ENCODE assay signal across 8 cellular contexts in genomic region chr22:46738642-46738960, GRCh38. TPM values are rescaled to one million over a fixed set of nuclear protein-coding genes. Genes with fewer than 3 reads are reported as not detected.
DNase-seq lines count a peak whose midpoint lies in the region; ATAC-seq, FAIRE-seq and TF ChIP-seq lines count a peak whose summit lies in the region.

No MANE protein-coding gene starts in this region.

- peaks cover 33% of the 10 kb centered on the region for H3K4me1 ChIP-seq in A549
- peaks cover 47% of the 10 kb centered on the region for H3K4me1 ChIP-seq in muscle layer of colon (ENCODE audit: insufficient read depth, low read length)

- no peaks in the 10 kb centered on the region for H3K27me3 Mint-ChIP-seq in chondrocyte (ENCODE audit: low read depth)

- H3K9me3 ChIP-seq in A549 (no peaks in the 10 kb centered on the region), muscle layer of colon (ENCODE audit: low read length) (no peaks in the 10 kb centered on the region)

- no peak for TF ChIP-seq EP300 in A549 (IDR thresholded peaks at IDR 0.05)

- peaks cover 41% of the 10 kb centered on the region for H3K4me1 Mint-ChIP-seq in chondrocyte (ENCODE audit: low read depth)

- H3K4me3 ChIP-seq in A549 (peak overlapping the region; percentile 96), muscle layer of colon (ENCODE audit: low read depth in 1 of 2, low read length in 2 of 2) (peak overlapping the region; percentile 62 to 81)

- peak overlapping the region; percentile 94 to 99 for H3K27ac ChIP-seq in A549
- peak overlapping the region; percentile 85 for H3K27ac ChIP-seq in muscle layer of colon (ENCODE audit: low read depth, low read length)

- FAIRE-seq in A549 (lab: Jason Lieb, UNC), result no peak

- no peaks in the 10 kb centered on the region for H3K27me3 ChIP-seq in muscle layer of colon (ENCODE audit: control insufficient read depth in 1 of 2, insufficient read depth in 2 of 2, low read length in 2 of 2)

- peak overlapping the region; percentile 74 for H3K4me3 Mint-ChIP-seq in chondrocyte (ENCODE audit: unreplicated experiment)

- POLR2A ChIA-PET in A549 (lab: Yijun Ruan, JAX), result interaction anchor here (0.6 to 2.3 kb wide), 3 partner anchors 11 to 24 kb away, joined by 3 to 28 read pairs (median 3); partner anchors contain the start of gene TBC1D22A

- no peak for DNase-seq in A549 (ENCODE audit: low read depth in 1 of 2, low spot score in 1 of 2)
- DNase-seq in chondrocyte (ENCODE audit: low spot score), result no peak
- no peak for DNase-seq in activated effector memory CD4-positive, alpha-beta T cell treated with anti-CD3 and anti-CD28 coated beads, Interleukin-2, amount 50 U/mL, for 16 hours
- DNase-seq in DMS53 (lab: John Stamatoyannopoulos, UW), result no peak
- no peak for DNase-seq in HPDE6-E6E7 (ENCODE audit: extremely low spot score)
- DNase-seq in NCI-H2171 treated with DMSO at 0.1 percent for 48 hours (lab: John Stamatoyannopoulos, UW), result no peak

- peak overlapping the region; percentile 81 for H3K4me2 ChIP-seq in A549

- no peaks in the 10 kb centered on the region for H3K9me3 Mint-ChIP-seq in chondrocyte (ENCODE audit: low read depth)

- TF ChIP-seq CTCF in A549 (IDR thresholded peaks at IDR 0.05) (no peak), chondrocyte (IDR thresholded peaks at IDR 0.05) (no peak)

- ATAC-seq in A549 (no peak; a peak in 1 of 6 replicates), HG03520 (IDR thresholded peaks at IDR 0.05; ENCODE audit: unreplicated experiment) (peak; percentile 2)

- H3K36me3 ChIP-seq in muscle layer of colon (ENCODE audit: insufficient read depth, low read length), result no peaks in the 10 kb centered on the region

- no peak for TF ChIP-seq POLR2A in A549 (IDR thresholded peaks at IDR 0.05; ENCODE audit: low read length)

- CTCF ChIA-PET in A549 (lab: Yijun Ruan, JAX), result interaction anchor here (0.9 to 2.7 kb wide), 12 partner anchors 12 to 176 kb away, joined by 3 to 29 read pairs (median 7); partner anchors contain the start of gene TBC1D22A

- no peak overlapping the region for H3K27ac Mint-ChIP-seq in chondrocyte (ENCODE audit: unreplicated experiment)

- no peak for TF ChIP-seq RAD21 in A549 (conservative IDR thresholded peaks at IDR 0.05 in 1 of 2, IDR thresholded peaks at IDR 0.05 in 1 of 2)

- WGBS in A549 (ENCODE audit: missing lambda C conversion rate), result 0% methylated on average over 4 of the region's 14 CpGs

- H3K36me3 Mint-ChIP-seq in chondrocyte (ENCODE audit: low read depth), result no peaks in the 10 kb centered on the region

- H3K9ac ChIP-seq in muscle layer of colon (ENCODE audit: low read length), result no peak overlapping the region

TF ChIP-seq in A549, 52 proteins besides CTCF, POLR2A, EP300 and RAD21:
- TF ChIP-seq REST (IDR thresholded peaks at IDR 0.05) (no peak), CHD4 (IDR thresholded peaks at IDR 0.05; ENCODE audit: borderline replicate concordance) (no peak), JUN (IDR thresholded peaks at IDR 0.05) (no peak), TFCP2L1 (CRISPR knock-in tag; IDR thresholded peaks at IDR 0.05) (no peak), HOXA7 (CRISPR knock-in tag; IDR thresholded peaks at IDR 0.05) (no peak), RNF2 (IDR thresholded peaks at IDR 0.05; ENCODE audit: borderline replicate concordance, low read depth) (no peak), EHF (CRISPR knock-in tag; IDR thresholded peaks at IDR 0.05) (no peak), TP53 (CRISPR knock-in tag; IDR thresholded peaks at IDR 0.05) (no peak), CBX8 (IDR thresholded peaks at IDR 0.05) (no peak), PBX3 (IDR thresholded peaks at IDR 0.05) (no peak), GATA3 (IDR thresholded peaks at IDR 0.05; ENCODE audit: borderline replicate concordance) (no peak), FOSL2 (IDR thresholded peaks at IDR 0.05) (no peak), FOSL2 (CRISPR knock-in tag; IDR thresholded peaks at IDR 0.05) (no peak), E2F6 (IDR thresholded peaks at IDR 0.05; ENCODE audit: borderline replicate concordance, low read depth) (no peak), CHD2 (IDR thresholded peaks at IDR 0.05; ENCODE audit: low read length, partially characterized antibody) (no peak), HOXB5 (CRISPR knock-in tag; IDR thresholded peaks at IDR 0.05) (no peak), ZNF302 (CRISPR knock-in tag; IDR thresholded peaks at IDR 0.05) (no peak)
- TF ChIP-seq, protein P1, sequence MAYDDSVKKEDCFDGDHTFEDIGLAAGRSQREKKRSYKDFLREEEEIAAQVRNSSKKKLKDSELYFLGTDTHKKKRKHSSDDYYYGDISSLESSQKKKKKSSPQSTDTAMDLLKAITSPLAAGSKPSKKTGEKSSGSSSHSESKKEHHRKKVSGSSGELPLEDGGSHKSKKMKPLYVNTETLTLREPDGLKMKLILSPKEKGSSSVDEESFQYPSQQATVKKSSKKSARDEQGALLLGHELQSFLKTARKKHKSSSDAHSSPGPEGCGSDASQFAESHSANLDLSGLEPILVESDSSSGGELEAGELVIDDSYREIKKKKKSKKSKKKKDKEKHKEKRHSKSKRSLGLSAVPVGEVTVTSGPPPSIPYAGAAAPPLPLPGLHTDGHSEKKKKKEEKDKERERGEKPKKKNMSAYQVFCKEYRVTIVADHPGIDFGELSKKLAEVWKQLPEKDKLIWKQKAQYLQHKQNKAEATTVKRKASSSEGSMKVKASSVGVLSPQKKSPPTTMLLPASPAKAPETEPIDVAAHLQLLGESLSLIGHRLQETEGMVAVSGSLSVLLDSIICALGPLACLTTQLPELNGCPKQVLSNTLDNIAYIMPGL (CRISPR knock-in tag; IDR thresholded peaks at IDR 0.05; ENCODE audit: borderline replicate concordance), result no peak
- TF ChIP-seq, protein P2, sequence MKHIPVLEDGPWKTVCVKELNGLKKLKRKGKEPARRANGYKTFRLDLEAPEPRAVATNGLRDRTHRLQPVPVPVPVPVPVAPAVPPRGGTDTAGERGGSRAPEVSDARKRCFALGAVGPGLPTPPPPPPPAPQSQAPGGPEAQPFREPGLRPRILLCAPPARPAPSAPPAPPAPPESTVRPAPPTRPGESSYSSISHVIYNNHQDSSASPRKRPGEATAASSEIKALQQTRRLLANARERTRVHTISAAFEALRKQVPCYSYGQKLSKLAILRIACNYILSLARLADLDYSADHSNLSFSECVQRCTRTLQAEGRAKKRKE (CRISPR knock-in tag; IDR thresholded peaks at IDR 0.05; ENCODE audit: low read depth), result no peak

RNA-seq across cellular contexts. Expression of gene CERK, which starts 0.5 kb away (rescaled TPM):
- polyA plus RNA-seq in A549 (2011; rRNA removed) (13.1 and 17.7 TPM in 2 replicates), A549 (2017; fragmentation: RNase III; extraction: RNeasy Plus Mini Kit Qiagen cat#74134 plus additional on column Dnase treatment) (13.8 to 15.6 TPM (median 15.6 TPM) in 3 replicates)
- 9.7 and 12.6 TPM in 2 replicates for polyA plus RNA-seq in A549 (2012; cell fraction: cytosol; rRNA removed)
- polyA plus RNA-seq in A549 (2012; cell fraction: nucleus; rRNA removed), result 9.7 and 13.4 TPM in 2 replicates
- 16.0 and 23.4 TPM in 2 replicates for polyA minus RNA-seq in A549 (2011; rRNA and poly(A)+ RNA removed)
- 28.8 to 31.8 TPM (median 29.2 TPM) in 3 replicates for total RNA-seq in chondrocyte

RNA-seq across cellular contexts. Expression of gene TBC1D22A, which starts 23.8 kb away (rescaled TPM):
- polyA plus RNA-seq in A549 (2011; rRNA removed) (10.4 and 10.8 TPM in 2 replicates), A549 (2017; fragmentation: RNase III; extraction: RNeasy Plus Mini Kit Qiagen cat#74134 plus additional on column Dnase treatment) (8.2 to 9.7 TPM (median 8.9 TPM) in 3 replicates)
- polyA plus RNA-seq in A549 (2012; cell fraction: cytosol; rRNA removed), result 11.2 and 11.7 TPM in 2 replicates
- 11.0 and 12.8 TPM in 2 replicates for polyA plus RNA-seq in A549 (2012; cell fraction: nucleus; rRNA removed)
- 8.2 and 12.6 TPM in 2 replicates for polyA minus RNA-seq in A549 (2011; rRNA and poly(A)+ RNA removed)
- 18.9 to 21.1 TPM (median 18.9 TPM) in 3 replicates for total RNA-seq in chondrocyte
